Comparison of ENCODE assay signal across 30 cellular contexts in the genomic region with DNA sequence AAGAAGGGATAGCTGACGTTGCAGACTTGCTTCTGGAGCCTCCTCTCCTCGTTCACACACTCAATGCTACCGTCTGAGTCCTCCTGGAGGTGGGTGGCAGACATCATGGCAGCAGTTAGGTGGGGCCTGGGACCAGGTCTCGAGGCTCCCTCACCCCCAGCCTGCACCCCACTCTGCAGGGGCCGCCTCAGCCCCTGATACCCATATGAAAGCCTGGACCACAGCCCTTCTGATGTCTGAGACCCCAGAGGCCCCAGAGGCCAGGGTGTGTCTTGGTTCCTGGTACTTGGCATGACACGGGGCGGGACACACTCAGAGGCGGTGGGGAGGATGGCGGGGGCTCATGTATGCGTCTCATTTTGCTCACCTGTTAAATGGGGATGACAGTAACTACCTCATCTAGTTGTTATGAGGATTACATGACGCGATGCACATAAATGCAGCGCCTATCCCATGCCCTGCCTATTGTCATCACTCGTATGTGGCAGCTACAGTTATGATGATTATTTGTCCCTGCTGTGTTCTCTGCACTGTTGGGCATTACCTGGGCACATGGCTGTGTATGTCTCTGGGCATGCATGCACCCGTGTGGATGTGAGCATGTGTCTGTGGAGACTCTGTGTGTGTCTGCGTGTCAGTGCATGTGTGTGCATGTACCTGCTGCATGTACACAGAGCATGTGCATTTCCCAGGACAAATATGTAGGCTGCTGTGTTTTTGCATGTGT. TPM values are rescaled to one million over a fixed set of nuclear protein-coding genes. Genes with fewer than 3 reads are reported as not detected.
DNase-seq lines count a peak whose midpoint lies in the region; ATAC-seq, FAIRE-seq and TF ChIP-seq lines count a peak whose summit lies in the region.
"Had no signal": no experiment of that assay in that cellular context is flagged by ENCODE, and none has a peak within 500 bp of the region (broad histone marks: within the 10 kb centered on the region; RNA-seq: fewer than 3 reads in every experiment).

No MANE protein-coding gene starts in this region.

- peaks cover 12% of the 10 kb centered on the region for H3K4me1 ChIP-seq in neural progenitor cell
- H3K4me1 ChIP-seq: gastrocnemius medialis had no signal

- H3K4me3 ChIP-seq in coronary artery (no peak overlapping the region), neural progenitor cell (no peak overlapping the region)
- H3K4me3 ChIP-seq: gastrocnemius medialis, left ventricle myocardium inferior, right atrium auricular region had no signal

- H3K9me3 Mint-ChIP-seq in neural progenitor cell (no peaks in the 10 kb centered on the region), Calu3 (ENCODE audit: low read depth, unreplicated experiment) (no peaks in the 10 kb centered on the region)
- H3K9me3 Mint-ChIP-seq: activated CD4-positive, alpha-beta T cell treated with anti-CD3 and anti-CD28 coated beads, Interleukin-2, amount 10 ng/mL, durations not matched to agents 7 days and 5 days; activated naive CD4-positive, alpha-beta T cell treated with anti-CD3 and anti-CD28 coated beads, Interleukin-2, amount 50 U/mL, for 72 hours; activated T-helper 1 cell treated with anti-CD3 and anti-CD28 coated beads, Interleukin-12 subunit alpha, Interleukin-12 subunit beta, Interleukin-2, Interleukin-4 antibody, amounts not matched to agents 30 ng/mL and 10 ng/mL and 1 ng/mL, durations not matched to agents 14 hours and 24 hours and 36 hours; CD8-positive, alpha-beta T cell; HFFc6; stimulated activated effector memory CD8-positive, alpha-beta T cell treated with anti-CD3 and anti-CD28 coated beads, Interleukin-12 subunit alpha, Interleukin-12 subunit beta, amount 100 ng/mL, for 72 hours had no signal

- peak; percentile 84 for FAIRE-seq in urothelium cell line (lab: Jason Lieb, UNC)
- FAIRE-seq: A204.1, GM12891 had no signal

- ATAC-seq in SK-N-SH treated with all-trans-retinoic acid at 6 μM for 48 hours = no peak
- ATAC-seq: activated naive CD4-positive, alpha-beta T cell treated with anti-CD3 and anti-CD28 coated beads, Interleukin-2, amount 50 U/mL, for 72 hours; CD8-positive, alpha-beta T cell; gastrocnemius medialis; stimulated activated effector memory CD8-positive, alpha-beta T cell treated with anti-CD3 and anti-CD28 coated beads, Interleukin-12 subunit alpha, Interleukin-12 subunit beta, amount 100 ng/mL, for 72 hours had no signal

- no peak overlapping the region for H3K4me2 ChIP-seq in neural progenitor cell

- H3K27ac Mint-ChIP-seq in neural progenitor cell (peak overlapping the region; percentile 76), Calu3 (ENCODE audit: unreplicated experiment) (no peak overlapping the region)
- H3K27ac Mint-ChIP-seq: activated naive CD4-positive, alpha-beta T cell treated with anti-CD3 and anti-CD28 coated beads, Interleukin-2, amount 50 U/mL, for 72 hours; activated T-helper 1 cell treated with anti-CD3 and anti-CD28 coated beads, Interleukin-12 subunit alpha, Interleukin-12 subunit beta, Interleukin-2, Interleukin-4 antibody, amounts not matched to agents 30 ng/mL and 10 ng/mL and 1 ng/mL, durations not matched to agents 14 hours and 24 hours and 36 hours; CD8-positive, alpha-beta T cell; HFFc6 had no signal

- H3K36me3 ChIP-seq in neural progenitor cell = no peaks in the 10 kb centered on the region
- H3K36me3 ChIP-seq: gastrocnemius medialis had no signal

- H3F3A ChIP-seq in neural progenitor cell (ENCODE audit: low read depth) = peaks cover 16% of the 10 kb centered on the region

- H3K4me1 Mint-ChIP-seq in neural progenitor cell (peaks cover 38% of the 10 kb centered on the region), Calu3 (ENCODE audit: low read depth, unreplicated experiment) (no peaks in the 10 kb centered on the region)
- H3K4me1 Mint-ChIP-seq: stimulated activated effector memory CD8-positive, alpha-beta T cell treated with anti-CD3 and anti-CD28 coated beads, Interleukin-12 subunit alpha, Interleukin-12 subunit beta, amount 100 ng/mL, for 72 hours had no signal

- no peak overlapping the region for H3K9ac ChIP-seq in neural progenitor cell

- H4K20me1 ChIP-seq in neural progenitor cell (ENCODE audit: low read depth) = no peaks in the 10 kb centered on the region

- TF ChIP-seq CTCF in coronary artery (IDR thresholded peaks at IDR 0.05) (no peak), neural progenitor cell (IDR thresholded peaks at IDR 0.05) (no peak), Calu3 (IDR thresholded peaks at IDR 0.05; ENCODE audit: unreplicated experiment) (no peak), GM13977 (IDR thresholded peaks at IDR 0.05; ENCODE audit: extremely low read depth, insufficient read depth, missing control alignments) (no peak)

- no peak overlapping the region for H3K27ac ChIP-seq in coronary artery
- H3K27ac ChIP-seq in neural progenitor cell = no peak overlapping the region
- H3K27ac ChIP-seq: gastrocnemius medialis, left ventricle myocardium inferior, right atrium auricular region, VCaP had no signal

- CTCF ChIA-PET in Calu3 (lab: Charles Lee) = interaction anchor here (2.3 kb wide), 1 partner anchor 64 kb away, joined by 19 read pairs; no protein-coding TSS in a partner anchor

- no peak overlapping the region for H2AFZ ChIP-seq in neural progenitor cell (replicated peaks)

- BruUV-seq in Calu3 (replicated peaks; lab: Mats Ljungman, UMichigan) = no TSS peak

- H3K27me3 Mint-ChIP-seq in neural progenitor cell (ENCODE audit: insufficient read depth, low read depth) (peaks cover 7% of the 10 kb centered on the region), Calu3 (ENCODE audit: unreplicated experiment) (peaks cover 99% of the 10 kb centered on the region)
- H3K27me3 Mint-ChIP-seq: activated CD4-positive, alpha-beta T cell treated with anti-CD3 and anti-CD28 coated beads, Interleukin-2, amount 10 ng/mL, durations not matched to agents 7 days and 5 days had no signal

- H3K4me3 Mint-ChIP-seq in neural progenitor cell (no peak overlapping the region), Calu3 (ENCODE audit: low read depth, unreplicated experiment) (no peak overlapping the region)
- H3K4me3 Mint-ChIP-seq: activated CD4-positive, alpha-beta T cell treated with anti-CD3 and anti-CD28 coated beads, Interleukin-2, amount 10 ng/mL, durations not matched to agents 7 days and 5 days; activated T-helper 1 cell treated with anti-CD3 and anti-CD28 coated beads, Interleukin-12 subunit alpha, Interleukin-12 subunit beta, Interleukin-2, Interleukin-4 antibody, amounts not matched to agents 30 ng/mL and 10 ng/mL and 1 ng/mL, durations not matched to agents 14 hours and 24 hours and 36 hours; CD8-positive, alpha-beta T cell; HFFc6; stimulated activated effector memory CD8-positive, alpha-beta T cell treated with anti-CD3 and anti-CD28 coated beads, Interleukin-12 subunit alpha, Interleukin-12 subunit beta, amount 100 ng/mL, for 72 hours had no signal

- peak; percentile 53 for DNase-seq in activated effector memory CD4-positive, alpha-beta T cell treated with anti-CD3 and anti-CD28 coated beads, Interleukin-2, amount 50 U/mL, for 16 hours
- DNase-seq in activated effector memory CD4-positive, alpha-beta T cell treated with Interleukin-2 at 50 U/mL for 16 hours = no peak
- DNase-seq in coronary artery (ENCODE audit: low spot score) (peak; percentile 56), neural progenitor cell (ENCODE audit: low spot score) (no peak), urothelium cell line (ENCODE audit: low spot score) (no peak), Calu3 (no peak), GM13977 (ENCODE audit: low spot score) (no peak)
- DNase-seq: activated CD4-positive, alpha-beta T cell treated with anti-CD3 and anti-CD28 coated beads, Interleukin-2, amount 10 ng/mL, durations not matched to agents 7 days and 5 days; caudate nucleus; CD8-positive, alpha-beta T cell; dermis blood vessel endothelial cell; DMS 273 treated with DMSO at 0.1 percent for 48 hours; EL; gastrocnemius medialis; HFFc6; hippocampal formation; left ventricle myocardium inferior; NCI-H187 treated with DMSO at 0.1 percent for 48 hours; NCI-H526 treated with DMSO at 0.1 percent for 48 hours; SHP77 treated with DMSO at 0.1 percent for 48 hours; stimulated activated CD4-positive, alpha-beta T cell treated with anti-CD3 and anti-CD28 coated beads, Interleukin-4, amount 100 ng/mL, for 24 hours; T-helper 9 cell had no signal

- H3K27me3 ChIP-seq in neural progenitor cell = no peaks in the 10 kb centered on the region
- H3K27me3 ChIP-seq: gastrocnemius medialis, right atrium auricular region had no signal

- H3K36me3 Mint-ChIP-seq in neural progenitor cell = no peaks in the 10 kb centered on the region
- no peaks in the 10 kb centered on the region for H3K36me3 Mint-ChIP-seq in Calu3 (ENCODE audit: insufficient read depth, unreplicated experiment)
- H3K36me3 Mint-ChIP-seq: activated naive CD4-positive, alpha-beta T cell treated with anti-CD3 and anti-CD28 coated beads, Interleukin-2, amount 50 U/mL, for 72 hours; CD8-positive, alpha-beta T cell; stimulated activated effector memory CD8-positive, alpha-beta T cell treated with anti-CD3 and anti-CD28 coated beads, Interleukin-12 subunit alpha, Interleukin-12 subunit beta, amount 100 ng/mL, for 72 hours had no signal

- H3K79me2 ChIP-seq in neural progenitor cell (ENCODE audit: low read depth) = no peaks in the 10 kb centered on the region

- intact Hi-C loops in Calu3 (cut with micrococcal nuclease; ENCODE audit: unreplicated experiment) = no loop called here

- H3K9me3 ChIP-seq in neural progenitor cell (ENCODE audit: low read depth) = no peaks in the 10 kb centered on the region
- H3K9me3 ChIP-seq: gastrocnemius medialis, left ventricle myocardium inferior, right atrium auricular region had no signal

- in situ Hi-C loops in GM13977 (cut with MboI; ENCODE audit: low pct_unique_long_range_greater_than_20kb, low sequenced_read_pairs, unreplicated experiment) = loop anchor here (25.0 kb wide), 1 partner anchor 345 kb away; no protein-coding TSS in a partner anchor

TF ChIP-seq in SK-N-SH treated with all-trans-retinoic acid at 6 μM for 48 hours, 23 proteins besides CTCF, POLR2A, EP300 and RAD21 (continues in another document):
- TF ChIP-seq, protein P1, sequence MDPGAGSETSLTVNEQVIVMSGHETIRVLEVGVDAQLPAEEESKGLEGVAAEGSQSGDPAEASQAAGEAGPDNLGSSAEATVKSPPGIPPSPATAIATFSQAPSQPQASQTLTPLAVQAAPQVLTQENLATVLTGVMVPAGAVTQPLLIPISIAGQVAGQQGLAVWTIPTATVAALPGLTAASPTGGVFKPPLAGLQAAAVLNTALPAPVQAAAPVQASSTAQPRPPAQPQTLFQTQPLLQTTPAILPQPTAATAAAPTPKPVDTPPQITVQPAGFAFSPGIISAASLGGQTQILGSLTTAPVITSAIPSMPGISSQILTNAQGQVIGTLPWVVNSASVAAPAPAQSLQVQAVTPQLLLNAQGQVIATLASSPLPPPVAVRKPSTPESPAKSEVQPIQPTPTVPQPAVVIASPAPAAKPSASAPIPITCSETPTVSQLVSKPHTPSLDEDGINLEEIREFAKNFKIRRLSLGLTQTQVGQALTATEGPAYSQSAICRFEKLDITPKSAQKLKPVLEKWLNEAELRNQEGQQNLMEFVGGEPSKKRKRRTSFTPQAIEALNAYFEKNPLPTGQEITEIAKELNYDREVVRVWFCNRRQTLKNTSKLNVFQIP (CRISPR knock-in tag; IDR thresholded peaks at IDR 0.05; ENCODE audit: borderline replicate concordance, low read depth) = no peak
- TF ChIP-seq ARNTL (CRISPR knock-in tag; IDR thresholded peaks at IDR 0.05; ENCODE audit: borderline replicate concordance, low read depth) (no peak), ZNF8 (CRISPR knock-in tag; IDR thresholded peaks at IDR 0.05) (no peak)

RNA-seq across cellular contexts. Expression of a gene that starts 39.9 kb away (rescaled TPM):
- total RNA-seq in neural progenitor cell (ENCODE audit: low replicate concordance) (57.2 and 80.0 TPM in 2 replicates), Calu3 (2022) (41.4 and 53.3 TPM in 2 replicates)

Comparison
In these comparisons a context has a peak if more than half of its experiments do, and no peak if none do; other contexts are left out.
1. DNase-seq: peak in activated effector memory CD4-positive, alpha-beta T cell treated with anti-CD3 and anti-CD28 coated beads, Interleukin-2, amount 50 U/mL, for 16 hours (single experiment) and coronary artery (single experiment); none in activated effector memory CD4-positive, alpha-beta T cell treated with Interleukin-2 at 50 U/mL for 16 hours (single experiment), neural progenitor cell (single experiment), urothelium cell line (single experiment), Calu3 (single experiment) and GM13977 (single experiment).